Comparison of ENCODE assay signal across 17 cellular contexts in the genomic region with DNA sequence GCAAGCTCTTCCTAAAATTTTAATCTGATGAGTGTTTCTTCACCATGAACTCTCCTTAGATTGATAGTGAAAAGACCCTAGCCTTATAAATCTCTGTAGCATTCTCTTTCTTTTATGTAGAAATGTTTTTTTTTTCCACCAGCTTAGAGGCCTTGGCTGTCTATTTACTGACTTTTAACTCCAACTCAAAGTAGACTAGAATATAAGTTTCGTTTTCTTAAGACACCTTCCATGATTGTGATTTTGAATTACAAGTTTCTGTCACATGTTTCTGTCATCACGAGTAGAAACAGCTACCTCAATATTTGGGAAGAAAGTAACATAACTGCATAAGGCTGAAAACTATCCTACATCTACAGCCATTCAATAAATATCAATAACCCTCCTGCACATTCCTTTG.
DNase-seq lines count a peak whose midpoint lies in the region; ATAC-seq lines count a peak whose summit lies in the region.
"Had no signal": no experiment of that assay in that cellular context is flagged by ENCODE, and none has a peak within 500 bp of the region (broad histone marks: within the 10 kb centered on the region; RNA-seq: fewer than 3 reads in every experiment).

No MANE protein-coding gene starts in this region.

- no peaks in the 10 kb centered on the region for H3K9me3 Mint-ChIP-seq in activated naive CD8-positive, alpha-beta T cell (ENCODE audit: low read depth)

- H3K36me3 Mint-ChIP-seq in activated naive CD8-positive, alpha-beta T cell: no peaks in the 10 kb centered on the region

- DNase-seq in AG08396 (ENCODE audit: low spot score): no peak
- DNase-seq in HK-2 (ENCODE audit: unreplicated experiment): no peak
- DNase-seq: ACHN, AML-193, DMS79, KG1, NCI-H1694 treated with DMSO at 0.1 percent for 48 hours, NCI-H2227 treated with DMSO at 0.1 percent for 48 hours, NCI-H510A treated with DMSO at 0.1 percent for 48 hours, NCI-H774, PC-9, T-helper 1 cell had no signal

- peaks cover 12% of the 10 kb centered on the region for H3K4me1 Mint-ChIP-seq in activated naive CD8-positive, alpha-beta T cell (ENCODE audit: low read depth)

- ATAC-seq in GM18520 (IDR thresholded peaks at IDR 0.05; ENCODE audit: unreplicated experiment) (peak; percentile 24), GM18858 (IDR thresholded peaks at IDR 0.05; ENCODE audit: unreplicated experiment) (peak; percentile 48), HG02610 (IDR thresholded peaks at IDR 0.05; ENCODE audit: unreplicated experiment) (peak; percentile 38), GM19455 (IDR thresholded peaks at IDR 0.05; ENCODE audit: unreplicated experiment) (no peak)

- H3K4me3 Mint-ChIP-seq in activated naive CD8-positive, alpha-beta T cell: no peak overlapping the region

- H3K27me3 Mint-ChIP-seq in activated naive CD8-positive, alpha-beta T cell: peaks cover 3% of the 10 kb centered on the region

- peak overlapping the region; percentile 51 for H3K27ac Mint-ChIP-seq in activated naive CD8-positive, alpha-beta T cell
